ENCODE assay signal across 12 cellular contexts in the genomic region with DNA sequence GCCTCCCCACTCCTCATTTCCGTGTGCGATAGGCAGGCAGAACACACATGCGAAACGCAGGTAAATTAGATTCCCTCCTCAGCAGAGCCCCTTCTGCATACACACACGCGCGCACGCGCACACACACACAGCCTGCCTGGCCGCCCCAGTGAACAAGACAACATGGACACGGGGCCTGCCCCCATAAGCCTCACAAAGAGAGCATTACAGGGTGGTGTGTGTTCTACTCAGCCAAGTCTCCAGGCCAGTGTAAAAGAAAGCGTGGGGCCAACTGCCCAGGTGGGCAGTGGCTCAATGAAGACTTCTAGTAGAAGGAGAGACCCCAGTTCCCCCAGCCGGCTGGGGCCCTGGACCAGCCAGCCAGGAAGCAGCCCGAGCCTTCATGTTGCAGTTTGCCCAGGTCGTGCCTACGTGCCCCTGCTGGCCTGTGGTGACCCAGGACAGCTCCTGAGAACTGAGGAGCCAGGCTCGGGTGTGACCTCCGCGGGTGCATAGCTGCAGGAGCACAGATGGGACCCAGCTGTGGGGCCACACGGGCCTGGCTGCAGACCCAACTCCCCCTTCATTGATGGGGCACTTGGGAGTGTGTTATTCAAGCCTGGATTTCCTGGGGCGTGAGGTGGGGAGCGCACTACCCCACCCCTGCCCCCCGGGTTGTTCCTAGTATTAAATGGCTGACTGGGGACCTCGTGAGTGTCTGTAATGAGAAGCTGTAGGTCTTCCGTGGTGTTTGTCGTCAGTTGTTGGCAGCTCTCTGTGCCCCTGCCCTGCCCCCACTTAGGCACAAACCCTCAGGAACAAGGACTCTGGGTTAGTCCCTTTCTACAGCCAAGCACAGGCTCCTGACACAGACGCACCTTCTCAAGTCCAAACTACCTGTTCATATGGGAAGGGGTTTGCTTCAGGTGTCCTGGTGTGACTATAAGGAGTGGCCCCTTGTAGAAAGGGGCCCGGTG. TPM values are rescaled to one million over a fixed set of nuclear protein-coding genes. Genes with fewer than 3 reads are reported as not detected.
A peak's percentile ranks its signal among the peaks of the same experiment; 100 is the strongest.
DNase-seq lines count a peak whose midpoint lies in the region; ATAC-seq and TF ChIP-seq lines count a peak whose summit lies in the region.
"Had no signal": no experiment of that assay in that cellular context is flagged by ENCODE, and none has a peak within 500 bp of the region (broad histone marks: within the 10 kb centered on the region; RNA-seq: fewer than 3 reads in every experiment).

No MANE protein-coding gene starts in this region.

- H3K4me1 ChIP-seq in OCI-LY3 (ENCODE audit: low read length) (peaks cover 68% of the 10 kb centered on the region), esophagus (ENCODE audit: control insufficient read depth in 2 of 2, insufficient read depth in 2 of 2, low read length in 1 of 2) (peaks cover 13 to 41% of the 10 kb centered on the region in 2 donors)

- WGBS in esophagus, 2 donors, result 65 to 66% methylated on average over 28 of the region's 28 CpGs

- TF ChIP-seq CTCF in OCI-LY3 (IDR thresholded peaks at IDR 0.05; ENCODE audit: low read depth, low read length) (no peak), GM10266 (IDR thresholded peaks at IDR 0.05; ENCODE audit: control insufficient read depth, insufficient read depth, low read depth, missing control alignments) (no peak)

- peak overlapping the region; percentile 98 for H3K27ac ChIP-seq in OCI-LY3 (ENCODE audit: low read length)
- peak overlapping the region; percentile 24 to 95 for H3K27ac ChIP-seq in esophagus (ENCODE audit: low read depth in 2 of 2, low read length in 1 of 2)
- H3K27ac ChIP-seq: KMS-11 had no signal

- H4K20me1 ChIP-seq in OCI-LY3 (ENCODE audit: insufficient read depth, low read length), result no peaks in the 10 kb centered on the region

- H3K4me3 ChIP-seq in OCI-LY3 (ENCODE audit: low read length) (no peak overlapping the region), esophagus (ENCODE audit: low read depth in 1 of 2, low read length in 2 of 2) (no peak overlapping the region)
- H3K4me3 ChIP-seq: HAP-1, hepatocyte had no signal

- H3K36me3 ChIP-seq in OCI-LY3 (replicated peaks; ENCODE audit: low read depth, low read length), result peaks cover 22% of the 10 kb centered on the region
- peaks cover 3 to 9% of the 10 kb centered on the region in 2 donors for H3K36me3 ChIP-seq in esophagus (ENCODE audit: control insufficient read depth in 2 of 2, insufficient read depth in 2 of 2, low read length in 1 of 2)
- H3K36me3 ChIP-seq: HAP-1 had no signal

- no peak overlapping the region for H2AFZ ChIP-seq in OCI-LY3 (ENCODE audit: low read depth, low read length)
- H2AFZ ChIP-seq: hepatocyte had no signal

- H3K9me3 ChIP-seq in OCI-LY3 (ENCODE audit: insufficient read depth, low read length), result no peaks in the 10 kb centered on the region
- no peaks in the 10 kb centered on the region for H3K9me3 ChIP-seq in esophagus (ENCODE audit: control insufficient read depth in 2 of 2, insufficient read depth in 1 of 2, low read depth in 1 of 2, low read length in 1 of 2)
- H3K9me3 ChIP-seq: HAP-1 had no signal

- no peaks in the 10 kb centered on the region for H3K27me3 ChIP-seq in OCI-LY3 (ENCODE audit: low read depth, low read length)
- H3K27me3 ChIP-seq in esophagus (ENCODE audit: control insufficient read depth in 1 of 2, insufficient read depth in 2 of 2, low read length in 2 of 2), result no peaks in the 10 kb centered on the region
- H3K27me3 ChIP-seq: hepatocyte had no signal

- peak overlapping the region; percentile 44 for H3K4me2 ChIP-seq in OCI-LY3 (ENCODE audit: low read length)
- H3K4me2 ChIP-seq: KMS-11 had no signal

- H3K9ac ChIP-seq in OCI-LY3 (ENCODE audit: low read length), result peak overlapping the region; percentile 71
- H3K9ac ChIP-seq: KMS-11 had no signal

- DNase-seq in DMS153 (lab: John Stamatoyannopoulos, UW), result peak; percentile 11
- peak; percentile 39 for DNase-seq in pons (ENCODE audit: low spot score)
- DNase-seq in dermis blood vessel endothelial cell, result no peak
- DNase-seq in GM10266 (ENCODE audit: extremely low spot score), result no peak
- DNase-seq: stimulated activated CD4-positive, alpha-beta T cell treated with anti-CD3 and anti-CD28 coated beads, Interleukin-1b, Interleukin-23, amount 100 ng/mL, for 48 hours had no signal

- peaks cover 84% of the 10 kb centered on the region for H3K79me2 ChIP-seq in OCI-LY3 (ENCODE audit: low read length)

- no peak for ATAC-seq in GM18517 (IDR thresholded peaks at IDR 0.05; ENCODE audit: unreplicated experiment)
- ATAC-seq in GM18861 (IDR thresholded peaks at IDR 0.05; ENCODE audit: unreplicated experiment), result no peak

RNA-seq across cellular contexts. Expression of a gene that starts 39.3 kb away (rescaled TPM):
- 10 to 100 TPM; 63.5 to 98.5 TPM for polyA plus RNA-seq in esophagus
- total RNA-seq in dermis blood vessel endothelial cell, result 77.3 and 127 TPM in 2 replicates

Comparison
In these comparisons a context has a peak if more than half of its experiments do, and no peak if none do; other contexts are left out.
1. DNase-seq: peak in DMS153 (single experiment) and pons (single experiment); none in dermis blood vessel endothelial cell (single experiment) and GM10266 (single experiment).